35 cellular contexts compared by ENCODE assay signal in the genomic region with DNA sequence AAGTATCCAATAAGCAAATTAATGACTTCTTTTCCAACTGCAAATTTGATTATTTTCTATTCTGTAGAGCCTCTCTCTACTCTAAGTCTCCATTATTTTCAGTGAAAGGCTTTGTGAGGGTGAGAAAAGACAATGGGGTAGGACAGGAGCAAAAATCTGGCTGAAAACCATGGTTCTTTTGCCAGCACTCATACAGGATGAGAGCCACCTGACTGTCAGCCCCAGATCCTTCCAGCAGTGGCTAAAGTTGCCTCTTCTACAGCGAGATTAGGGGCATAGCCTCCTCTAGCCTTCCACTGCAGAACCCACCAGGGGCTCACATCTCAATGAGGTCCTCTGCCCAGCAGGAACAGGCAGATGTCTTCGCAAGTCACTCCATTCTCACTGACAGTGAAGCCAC. TPM values are rescaled to one million over a fixed set of nuclear protein-coding genes. Genes with fewer than 3 reads are reported as not detected.
"Had no signal": no experiment of that assay in that cellular context is flagged by ENCODE, and none has a peak within 500 bp of the region (broad histone marks: within the 10 kb centered on the region; RNA-seq: fewer than 3 reads in every experiment).

No MANE protein-coding gene starts in this region.

- H3K4me3 Mint-ChIP-seq: activated B cell treated with CpG ODN at 0.5 μM for 24 hours; activated CD4-positive, alpha-beta memory T cell treated with anti-CD3 and anti-CD28 coated beads for 36 hours; activated naive CD4-positive, alpha-beta T cell treated with anti-CD3 and anti-CD28 coated beads for 36 hours; activated naive CD8-positive, alpha-beta T cell; activated naive CD8-positive, alpha-beta T cell treated with anti-CD3 and anti-CD28 coated beads, Interleukin-2, amount 50 U/mL, for 24 hours; activated T-cell treated with anti-CD3 and anti-CD28 coated beads, Interleukin-2, amount 50 U/mL, for 4 hours; activated T-helper 1 cell treated with anti-CD3 and anti-CD28 coated beads, Interleukin-12 subunit alpha, Interleukin-12 subunit beta, Interleukin-2, Interleukin-4 antibody, amounts not matched to agents 30 ng/mL and 10 ng/mL and 1 ng/mL, durations not matched to agents 14 hours and 24 hours and 36 hours; brain had no signal

- H3K9me3 Mint-ChIP-seq: activated B cell treated with CpG ODN at 0.5 μM for 24 hours; activated CD4-positive, alpha-beta memory T cell treated with anti-CD3 and anti-CD28 coated beads for 36 hours; activated naive CD4-positive, alpha-beta T cell treated with anti-CD3 and anti-CD28 coated beads for 36 hours; activated naive CD8-positive, alpha-beta T cell treated with anti-CD3 and anti-CD28 coated beads, Interleukin-2, amount 50 U/mL, for 24 hours; activated T-cell treated with anti-CD3 and anti-CD28 coated beads, Interleukin-2, amount 50 U/mL, for 4 hours; activated T-helper 1 cell treated with anti-CD3 and anti-CD28 coated beads, Interleukin-12 subunit alpha, Interleukin-12 subunit beta, Interleukin-2, Interleukin-4 antibody, amounts not matched to agents 30 ng/mL and 10 ng/mL and 1 ng/mL, durations not matched to agents 14 hours and 24 hours and 36 hours had no signal

- H3K27ac Mint-ChIP-seq: activated B cell treated with CpG ODN at 0.5 μM for 24 hours; activated CD4-positive, alpha-beta memory T cell treated with anti-CD3 and anti-CD28 coated beads for 36 hours; activated naive CD4-positive, alpha-beta T cell treated with anti-CD3 and anti-CD28 coated beads for 36 hours; activated naive CD8-positive, alpha-beta T cell; activated naive CD8-positive, alpha-beta T cell treated with anti-CD3 and anti-CD28 coated beads, Interleukin-2, amount 50 U/mL, for 24 hours; activated T-helper 1 cell treated with anti-CD3 and anti-CD28 coated beads, Interleukin-12 subunit alpha, Interleukin-12 subunit beta, Interleukin-2, Interleukin-4 antibody, amounts not matched to agents 30 ng/mL and 10 ng/mL and 1 ng/mL, durations not matched to agents 14 hours and 24 hours and 36 hours; brain had no signal

- H2AFZ ChIP-seq: PC-9 had no signal

- H3K9ac ChIP-seq: SK-N-SH had no signal

- H3K36me3 Mint-ChIP-seq: activated CD4-positive, alpha-beta memory T cell treated with anti-CD3 and anti-CD28 coated beads for 36 hours; activated naive CD8-positive, alpha-beta T cell had no signal

- DNase-seq: activated B cell treated with CpG ODN at 0.5 μM for 24 hours; activated CD4-positive, alpha-beta memory T cell treated with anti-CD3 and anti-CD28 coated beads for 36 hours; activated CD4-positive, alpha-beta T cell treated with anti-CD3 and anti-CD28 coated beads for 4 hours; activated CD4-positive, alpha-beta T cell treated with anti-CD3 and anti-CD28 coated beads, Interleukin-2, amount 50 U/mL, for 1 hour; activated CD4-positive, CD25-positive, alpha-beta regulatory T cell treated with anti-CD3 and anti-CD28 coated beads, Interleukin-2, amount 50 U/mL, for 72 hours; activated CD8-positive, alpha-beta memory T cell treated with anti-CD3 and anti-CD28 coated beads, Interleukin-2, amount 50 U/mL, for 4 hours; activated gamma-delta T cell treated with Interleukin-2 at 50 U/mL for 16 hours; activated naive CD4-positive, alpha-beta T cell treated with anti-CD3 and anti-CD28 coated beads for 36 hours; activated naive CD8-positive, alpha-beta T cell treated with anti-CD3 and anti-CD28 coated beads, Interleukin-2, amount 50 U/mL, for 24 hours; activated T-cell treated with anti-CD3 and anti-CD28 coated beads for 4 hours; activated T-cell treated with anti-CD3 and anti-CD28 coated beads, Interleukin-2, amount 50 U/mL, for 4 hours; anterior cingulate cortex; Kasumi-1; KG1; MG63; NCI-H1105; NCI-H1417 treated with DMSO at 0.1 percent for 48 hours; NCI-H187 treated with DMSO at 0.1 percent for 48 hours; NCI-H2081; NCI-H2171 treated with DMSO at 0.1 percent for 48 hours; NCI-H2227 treated with DMSO at 0.1 percent for 48 hours; NCI-H524 treated with DMSO at 0.1 percent for 48 hours; PC-9; SHP77; SK-N-SH; SW 1271; T-helper 1 cell; T-helper 2 cell; T-helper 9 cell had no signal

- H3K27ac ChIP-seq: PC-9, SJSA1, VCaP had no signal

- H3K4me1 ChIP-seq: SJSA1 had no signal

- H3K9me3 ChIP-seq: MG63, SJSA1, SK-N-SH had no signal

- H3K36me3 ChIP-seq: MG63, SJSA1 had no signal

- H3K4me2 ChIP-seq: PC-9, SK-N-SH had no signal

- H3K4me3 ChIP-seq: MG63, PC-9, SJSA1 had no signal

- H3K4me1 Mint-ChIP-seq: activated B cell treated with CpG ODN at 0.5 μM for 24 hours; activated naive CD8-positive, alpha-beta T cell treated with anti-CD3 and anti-CD28 coated beads, Interleukin-2, amount 50 U/mL, for 24 hours; brain had no signal

RNA-seq across cellular contexts. Expression of a gene that starts 23.7 kb away (rescaled TPM):
- total RNA-seq: activated B cell treated with CpG ODN at 0.5 μM for 24 hours; activated CD4-positive, alpha-beta memory T cell treated with anti-CD3 and anti-CD28 coated beads for 36 hours; activated naive CD4-positive, alpha-beta T cell treated with anti-CD3 and anti-CD28 coated beads for 36 hours; activated T-cell treated with anti-CD3 and anti-CD28 coated beads, Interleukin-2, amount 50 U/mL, for 4 hours; activated T-helper 1 cell treated with anti-CD3 and anti-CD28 coated beads, Interleukin-12 subunit alpha, Interleukin-12 subunit beta, Interleukin-2, Interleukin-4 antibody, amounts not matched to agents 30 ng/mL and 10 ng/mL and 1 ng/mL, durations not matched to agents 14 hours and 24 hours and 36 hours; OCI-LY7 had no signal
